9 cellular contexts compared by ENCODE assay signal in the genomic region with DNA sequence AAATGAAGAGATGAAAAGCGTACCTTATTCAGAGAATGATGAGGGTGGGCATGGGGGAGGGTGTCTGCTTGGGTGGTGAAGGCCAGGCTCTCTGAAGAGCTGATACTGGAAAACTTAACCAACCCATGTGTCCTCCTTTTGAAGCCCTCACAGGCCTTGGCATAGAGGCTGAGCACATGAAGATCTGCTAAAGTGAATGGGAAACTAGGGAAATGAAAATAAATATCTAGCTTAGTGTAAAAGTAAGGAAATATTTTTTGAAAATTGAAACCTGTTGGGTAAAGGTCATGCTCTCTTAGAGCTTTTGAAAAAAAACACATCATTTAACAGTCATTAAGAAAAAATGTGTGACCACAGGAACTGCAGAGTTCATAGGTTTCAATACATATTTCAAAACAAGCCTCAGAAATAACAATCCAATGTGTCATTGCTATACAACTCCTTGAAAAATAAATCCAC. TPM values are rescaled to one million over a fixed set of nuclear protein-coding genes. Genes with fewer than 3 reads are reported as not detected.
DNase-seq lines count a peak whose midpoint lies in the region; ATAC-seq, FAIRE-seq and TF ChIP-seq lines count a peak whose summit lies in the region.
"Had no signal": no experiment of that assay in that cellular context is flagged by ENCODE, and none has a peak within 500 bp of the region (broad histone marks: within the 10 kb centered on the region; RNA-seq: fewer than 3 reads in every experiment).

No MANE protein-coding gene starts in this region.

- DNase-seq in SK-N-SH (no peak), nephron progenitor cell (no peak), small intestine (no peak), germinal center (ENCODE audit: low spot score) (no peak), NCI-H2227 (lab: John Stamatoyannopoulos, UW; ENCODE audit: unreplicated experiment) (no peak)
- DNase-seq in stimulated activated CD4-positive, alpha-beta T cell treated with anti-CD3 and anti-CD28 coated beads, Interleukin-2, amount 100 ng/mL, for 48 hours, result no peak

- no peak for TF ChIP-seq CTCF in SK-N-SH (IDR thresholded peaks at IDR 0.05)
- TF ChIP-seq CTCF in nephron progenitor cell (IDR thresholded peaks at IDR 0.05), result no peak

- no peaks in the 10 kb centered on the region for H3K9me3 ChIP-seq in SK-N-SH
- no peaks in the 10 kb centered on the region for H3K9me3 ChIP-seq in small intestine (ENCODE audit: control insufficient read depth, low read depth)

- H3K27me3 Mint-ChIP-seq in nephron progenitor cell (ENCODE audit: low read depth, poor library complexity), result no peaks in the 10 kb centered on the region
- H3K27me3 Mint-ChIP-seq: dendritic cell treated with granulocyte-macrophage colony-stimulating factor and Interleukin-4, amounts not matched to agents 40 ng/mL and 50 ng/mL, for 4 days had no signal

- no peaks in the 10 kb centered on the region; the same call in 1 of the 2 replicates for H3K9me2 ChIP-seq in SK-N-SH

- ATAC-seq in GM18858 (IDR thresholded peaks at IDR 0.05; ENCODE audit: unreplicated experiment), result peak; percentile 89
- ATAC-seq in HG02852 (IDR thresholded peaks at IDR 0.05; ENCODE audit: unreplicated experiment), result peak; percentile 88

- TF ChIP-seq RAD21 in SK-N-SH (IDR thresholded peaks at IDR 0.05; ENCODE audit: low read length), result no peak

- POLR2A ChIA-PET in SK-N-SH (lab: Yijun Ruan, JAX), result no interaction called here

- H3K4me1 ChIP-seq in SK-N-SH (ENCODE audit: control insufficient read depth in 1 of 2, insufficient read depth in 2 of 2, low read depth in 1 of 2, low read length in 1 of 2), result peaks cover 0 to 27% of the 10 kb centered on the region in 2 experiments; a peak in 1 of 4 replicates
- no peaks in the 10 kb centered on the region for H3K4me1 ChIP-seq in small intestine (ENCODE audit: control insufficient read depth in 2 of 2, insufficient read depth in 1 of 2, low read depth in 1 of 2, low read length in 1 of 2)

- H3K4me2 ChIP-seq in SK-N-SH, result peak overlapping the region; percentile 35; the same call in 1 of the 2 replicates

- H3K4me1 Mint-ChIP-seq in nephron progenitor cell, result no peaks in the 10 kb centered on the region

- H3K27ac Mint-ChIP-seq in nephron progenitor cell, result peak overlapping the region; percentile 11
- H3K27ac Mint-ChIP-seq: dendritic cell treated with granulocyte-macrophage colony-stimulating factor and Interleukin-4, amounts not matched to agents 40 ng/mL and 50 ng/mL, for 4 days had no signal

- no peak overlapping the region for H3K4me3 Mint-ChIP-seq in nephron progenitor cell
- H3K4me3 Mint-ChIP-seq: dendritic cell treated with granulocyte-macrophage colony-stimulating factor and Interleukin-4, amounts not matched to agents 40 ng/mL and 50 ng/mL, for 4 days had no signal

- no peaks in the 10 kb centered on the region for H4K20me1 ChIP-seq in SK-N-SH (ENCODE audit: insufficient read depth)

- no peak for FAIRE-seq in small intestine (lab: Jason Lieb, UNC)

- no peak overlapping the region for H3K4me3 ChIP-seq in SK-N-SH (ENCODE audit: low read depth in 2 of 2, low read length in 1 of 2)
- no peak overlapping the region for H3K4me3 ChIP-seq in small intestine (ENCODE audit: low read depth in 1 of 2, low read length in 2 of 2)

- CTCF ChIA-PET in SK-N-SH (lab: Yijun Ruan, JAX), result no interaction called here

- H3K36me3 ChIP-seq in SK-N-SH (replicated peaks in 1 of 2; ENCODE audit: control insufficient read depth in 1 of 2, insufficient read depth in 2 of 2, low read length in 1 of 2) (no peaks in the 10 kb centered on the region), small intestine (ENCODE audit: control insufficient read depth in 2 of 2, insufficient read depth in 2 of 2, low read length in 2 of 2) (no peaks in the 10 kb centered on the region)

- H3K27me3 ChIP-seq in SK-N-SH (ENCODE audit: insufficient read depth) (no peaks in the 10 kb centered on the region), small intestine (ENCODE audit: control insufficient read depth in 2 of 2, insufficient read depth in 2 of 2, low read length in 2 of 2) (no peaks in the 10 kb centered on the region)

- WGBS in SK-N-SH (ENCODE audit: low lambda C conversion rate), result 93% methylated on average over 1 of the region's 1 CpG
- WGBS in small intestine, 3 donors, result 89 to 96% (median 91%) methylated on average over 1 of the region's 1 CpG

- H3F3A ChIP-seq in SK-N-SH (replicated peaks; ENCODE audit: insufficient read depth), result peaks cover 3% of the 10 kb centered on the region

- peak in 1 of 2 experiments; percentile 82; a peak in 1 of 4 replicates for TF ChIP-seq EP300 in SK-N-SH (IDR thresholded peaks at IDR 0.05; ENCODE audit: borderline replicate concordance in 1 of 2, low read depth in 1 of 2, low read length in 1 of 2)

- H3K9ac ChIP-seq in SK-N-SH, result 0 out of 2 replicates have a peak overlapping the region, but pooled peaks have one; percentile 23

- no peaks in the 10 kb centered on the region for H3K9me3 Mint-ChIP-seq in nephron progenitor cell
- H3K9me3 Mint-ChIP-seq: dendritic cell treated with granulocyte-macrophage colony-stimulating factor and Interleukin-4, amounts not matched to agents 40 ng/mL and 50 ng/mL, for 4 days had no signal

- no peak overlapping the region for H2AFZ ChIP-seq in SK-N-SH (ENCODE audit: low read depth)

- no peaks in the 10 kb centered on the region for H3K79me2 ChIP-seq in SK-N-SH (ENCODE audit: insufficient read depth)

- H3K36me3 Mint-ChIP-seq in nephron progenitor cell (ENCODE audit: low read depth), result no peaks in the 10 kb centered on the region

- H3K27ac ChIP-seq in SK-N-SH (ENCODE audit: low read depth in 2 of 2, low read length in 1 of 2) (peak overlapping the region; percentile 11 to 63; a peak in 3 of 4 replicates), small intestine (ENCODE audit: low read depth in 1 of 2, low read length in 1 of 2) (no peak overlapping the region)

TF ChIP-seq in SK-N-SH, 30 proteins besides CTCF, POLR2A, EP300 and RAD21 (continues in another document):
- TF ChIP-seq FOSL2 (IDR thresholded peaks at IDR 0.05; ENCODE audit: borderline replicate concordance, low read depth) (peak; percentile 85; the same call in 1 of the 2 replicates), GATA2 (CRISPR knock-in tag; IDR thresholded peaks at IDR 0.05) (no peak), NFIC (IDR thresholded peaks at IDR 0.05; ENCODE audit: borderline replicate concordance) (peak; percentile 20; the same call in 1 of the 2 replicates), RCOR1 (IDR thresholded peaks at IDR 0.05; ENCODE audit: low read length) (no peak), TCF12 (IDR thresholded peaks at IDR 0.05) (peak; percentile 80), CHD2 (IDR thresholded peaks at IDR 0.05; ENCODE audit: low read length, partially characterized antibody) (no peak), TEAD4 (IDR thresholded peaks at IDR 0.05; ENCODE audit: borderline replicate concordance, insufficient read depth) (peak; percentile 84), NRF1 (IDR thresholded peaks at IDR 0.05; ENCODE audit: low read depth, low read length) (no peak), RXRA (IDR thresholded peaks at IDR 0.05; ENCODE audit: borderline replicate concordance, low read depth) (peak; percentile 98), POLR2AphosphoS5 (IDR thresholded peaks at IDR 0.05; ENCODE audit: low read depth, low read length) (peak; percentile 44; the same call in 1 of the 2 replicates)
- TF ChIP-seq, protein P1, sequence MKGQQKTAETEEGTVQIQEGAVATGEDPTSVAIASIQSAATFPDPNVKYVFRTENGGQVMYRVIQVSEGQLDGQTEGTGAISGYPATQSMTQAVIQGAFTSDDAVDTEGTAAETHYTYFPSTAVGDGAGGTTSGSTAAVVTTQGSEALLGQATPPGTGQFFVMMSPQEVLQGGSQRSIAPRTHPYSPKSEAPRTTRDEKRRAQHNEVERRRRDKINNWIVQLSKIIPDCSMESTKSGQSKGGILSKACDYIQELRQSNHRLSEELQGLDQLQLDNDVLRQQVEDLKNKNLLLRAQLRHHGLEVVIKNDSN (IDR thresholded peaks at IDR 0.05; ENCODE audit: borderline replicate concordance, low read depth), result no peak
- TF ChIP-seq, protein P2, sequence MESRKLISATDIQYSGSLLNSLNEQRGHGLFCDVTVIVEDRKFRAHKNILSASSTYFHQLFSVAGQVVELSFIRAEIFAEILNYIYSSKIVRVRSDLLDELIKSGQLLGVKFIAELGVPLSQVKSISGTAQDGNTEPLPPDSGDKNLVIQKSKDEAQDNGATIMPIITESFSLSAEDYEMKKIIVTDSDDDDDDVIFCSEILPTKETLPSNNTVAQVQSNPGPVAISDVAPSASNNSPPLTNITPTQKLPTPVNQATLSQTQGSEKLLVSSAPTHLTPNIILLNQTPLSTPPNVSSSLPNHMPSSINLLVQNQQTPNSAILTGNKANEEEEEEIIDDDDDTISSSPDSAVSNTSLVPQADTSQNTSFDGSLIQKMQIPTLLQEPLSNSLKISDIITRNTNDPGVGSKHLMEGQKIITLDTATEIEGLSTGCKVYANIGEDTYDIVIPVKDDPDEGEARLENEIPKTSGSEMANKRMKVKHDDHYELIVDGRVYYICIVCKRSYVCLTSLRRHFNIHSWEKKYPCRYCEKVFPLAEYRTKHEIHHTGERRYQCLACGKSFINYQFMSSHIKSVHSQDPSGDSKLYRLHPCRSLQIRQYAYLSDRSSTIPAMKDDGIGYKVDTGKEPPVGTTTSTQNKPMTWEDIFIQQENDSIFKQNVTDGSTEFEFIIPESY (IDR thresholded peaks at IDR 0.05; ENCODE audit: borderline replicate concordance, low read depth), result no peak; the same call in 1 of the 2 replicates
- TF ChIP-seq, protein P3, sequence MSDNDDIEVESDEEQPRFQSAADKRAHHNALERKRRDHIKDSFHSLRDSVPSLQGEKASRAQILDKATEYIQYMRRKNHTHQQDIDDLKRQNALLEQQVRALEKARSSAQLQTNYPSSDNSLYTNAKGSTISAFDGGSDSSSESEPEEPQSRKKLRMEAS (IDR thresholded peaks at IDR 0.05; ENCODE audit: low read depth), result peak; percentile 45

RNA-seq across cellular contexts. Expression of a gene that starts 40.5 kb away (rescaled TPM):
- polyA plus RNA-seq in SK-N-SH (2012; rRNA removed), result 5.1 and 8.2 TPM in 2 replicates
- 7.0 and 7.4 TPM in 2 replicates for polyA plus RNA-seq in SK-N-SH (2012; cell fraction: cytosol; rRNA removed)
- polyA plus RNA-seq in SK-N-SH (2012; cell fraction: nucleus; rRNA removed), result 10.8 and 12.0 TPM in 2 replicates
- 1 to 10 TPM; 5.2 to 8.3 (median 5.4) TPM for polyA plus RNA-seq in small intestine

Comparison
In these comparisons a context has a peak if more than half of its experiments do, and no peak if none do; other contexts are left out.
1. H3K27ac ChIP-seq: peak in SK-N-SH (2 of 2); none in small intestine (0 of 2).